1 cellular context compared by ENCODE assay signal in the genomic region with DNA sequence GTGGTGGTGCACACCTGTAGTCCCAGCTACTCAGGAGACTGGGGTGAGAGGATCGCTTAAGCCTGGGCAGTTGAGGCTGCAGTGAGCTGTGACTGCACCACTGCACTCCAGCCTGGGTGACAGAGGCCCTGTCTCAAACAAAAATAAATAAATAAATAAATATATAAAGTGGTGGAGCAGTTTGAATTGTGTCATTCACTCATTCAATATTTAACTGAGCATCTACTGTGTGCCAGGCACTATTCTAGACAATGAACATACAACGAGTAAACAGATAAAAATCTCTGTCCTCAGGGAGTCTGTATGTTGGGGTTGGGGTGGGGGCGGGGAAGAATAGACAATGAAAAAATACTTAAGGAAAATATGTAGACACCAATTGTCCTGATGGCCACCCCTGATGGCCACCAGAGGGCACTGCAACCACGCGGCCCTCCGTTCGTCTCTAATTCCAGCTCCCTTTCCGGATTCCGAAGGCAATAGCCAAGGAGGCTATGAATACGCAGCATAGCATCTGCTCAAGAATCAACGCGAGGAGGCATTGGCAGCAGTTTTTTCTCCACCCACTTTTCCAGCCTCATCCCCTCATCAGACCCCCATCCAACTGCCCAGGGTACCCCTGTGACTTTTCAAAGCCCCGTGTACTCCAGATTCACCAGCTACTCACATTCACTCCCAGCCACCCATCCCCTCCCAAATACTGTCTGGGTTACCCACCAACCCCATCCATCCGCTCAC.
A peak's percentile ranks its signal among the peaks of the same experiment; 100 is the strongest.
TF ChIP-seq lines count a peak whose summit lies in the region.

No MANE protein-coding gene starts in this region.

TF ChIP-seq in HEK293, 187 proteins besides CTCF, POLR2A, EP300 and RAD21 (continued from another document and continues in another):
- no peak for TF ChIP-seq EGR2 (tag by site-specific recombination; IDR thresholded peaks at IDR 0.05; ENCODE audit: low read depth)
- TF ChIP-seq ZNF473 (tag by site-specific recombination; IDR thresholded peaks at IDR 0.05) = no peak
- TF ChIP-seq, protein P1, sequence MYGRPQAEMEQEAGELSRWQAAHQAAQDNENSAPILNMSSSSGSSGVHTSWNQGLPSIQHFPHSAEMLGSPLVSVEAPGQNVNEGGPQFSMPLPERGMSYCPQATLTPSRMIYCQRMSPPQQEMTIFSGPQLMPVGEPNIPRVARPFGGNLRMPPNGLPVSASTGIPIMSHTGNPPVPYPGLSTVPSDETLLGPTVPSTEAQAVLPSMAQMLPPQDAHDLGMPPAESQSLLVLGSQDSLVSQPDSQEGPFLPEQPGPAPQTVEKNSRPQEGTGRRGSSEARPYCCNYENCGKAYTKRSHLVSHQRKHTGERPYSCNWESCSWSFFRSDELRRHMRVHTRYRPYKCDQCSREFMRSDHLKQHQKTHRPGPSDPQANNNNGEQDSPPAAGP (tag by site-specific recombination; IDR thresholded peaks at IDR 0.05) = peak; percentile 43; the same call in 1 of the 2 replicates
- TF ChIP-seq MEIS1 (CRISPR knock-in tag; IDR thresholded peaks at IDR 0.05; ENCODE audit: borderline replicate concordance) = no peak
- TF ChIP-seq SP3 (tag by site-specific recombination; IDR thresholded peaks at IDR 0.05) = no peak
- TF ChIP-seq ZNF10 (tag by site-specific recombination; IDR thresholded peaks at IDR 0.05) = no peak
- TF ChIP-seq, protein P2, sequence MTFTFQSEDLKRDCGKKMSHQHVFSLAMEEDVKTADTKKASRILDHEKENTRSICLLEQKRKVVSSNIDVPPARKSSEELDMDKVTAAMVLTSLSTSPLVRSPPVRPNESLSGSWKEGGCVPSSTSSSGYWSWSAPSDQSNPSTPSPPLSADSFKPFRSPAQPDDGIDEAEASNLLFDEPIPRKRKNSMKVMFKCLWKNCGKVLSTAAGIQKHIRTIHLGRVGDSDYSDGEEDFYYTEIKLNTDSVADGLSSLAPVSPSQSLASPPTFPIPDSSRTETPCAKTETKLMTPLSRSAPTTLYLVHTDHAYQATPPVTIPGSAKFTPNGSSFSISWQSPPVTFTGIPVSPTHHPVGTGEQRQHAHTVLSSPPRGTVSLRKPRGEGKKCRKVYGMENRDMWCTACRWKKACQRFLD (tag by site-specific recombination; IDR thresholded peaks at IDR 0.05) = no peak
- TF ChIP-seq MYNN (tag by site-specific recombination; IDR thresholded peaks at IDR 0.05; ENCODE audit: borderline replicate concordance) = no peak
- no peak for TF ChIP-seq ZNF2 (tag by site-specific recombination; IDR thresholded peaks at IDR 0.05)
- no peak for TF ChIP-seq ZSCAN4 (tag by site-specific recombination; IDR thresholded peaks at IDR 0.05)
- TF ChIP-seq ZNF670 (tag by site-specific recombination; IDR thresholded peaks at IDR 0.05; ENCODE audit: low read depth) = no peak
- 0 out of 2 replicates have a peak, but pooled peaks have one; percentile 30 for TF ChIP-seq ZEB2 (tag by site-specific recombination; IDR thresholded peaks at IDR 0.05)
- TF ChIP-seq BCL11A (tag by site-specific recombination; IDR thresholded peaks at IDR 0.05; ENCODE audit: low read depth) = no peak
- no peak for TF ChIP-seq ZNF830 (tag by site-specific recombination; IDR thresholded peaks at IDR 0.05; ENCODE audit: low read depth)
- TF ChIP-seq, protein P3, sequence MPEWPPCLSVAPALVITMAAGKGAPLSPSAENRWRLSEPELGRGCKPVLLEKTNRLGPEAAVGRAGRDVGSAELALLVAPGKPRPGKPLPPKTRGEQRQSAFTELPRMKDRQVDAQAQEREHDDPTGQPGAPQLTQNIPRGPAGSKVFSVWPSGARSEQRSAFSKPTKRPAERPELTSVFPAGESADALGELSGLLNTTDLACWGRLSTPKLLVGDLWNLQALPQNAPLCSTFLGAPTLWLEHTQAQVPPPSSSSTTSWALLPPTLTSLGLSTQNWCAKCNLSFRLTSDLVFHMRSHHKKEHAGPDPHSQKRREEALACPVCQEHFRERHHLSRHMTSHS (tag by site-specific recombination; IDR thresholded peaks at IDR 0.05) = no peak
- TF ChIP-seq SALL2 (tag by site-specific recombination; IDR thresholded peaks at IDR 0.05; ENCODE audit: borderline replicate concordance) = no peak
- no peak for TF ChIP-seq ZNF449 (tag by site-specific recombination; IDR thresholded peaks at IDR 0.05)
- no peak for TF ChIP-seq ZNF521 (tag by site-specific recombination; IDR thresholded peaks at IDR 0.05)
- TF ChIP-seq, protein P4, sequence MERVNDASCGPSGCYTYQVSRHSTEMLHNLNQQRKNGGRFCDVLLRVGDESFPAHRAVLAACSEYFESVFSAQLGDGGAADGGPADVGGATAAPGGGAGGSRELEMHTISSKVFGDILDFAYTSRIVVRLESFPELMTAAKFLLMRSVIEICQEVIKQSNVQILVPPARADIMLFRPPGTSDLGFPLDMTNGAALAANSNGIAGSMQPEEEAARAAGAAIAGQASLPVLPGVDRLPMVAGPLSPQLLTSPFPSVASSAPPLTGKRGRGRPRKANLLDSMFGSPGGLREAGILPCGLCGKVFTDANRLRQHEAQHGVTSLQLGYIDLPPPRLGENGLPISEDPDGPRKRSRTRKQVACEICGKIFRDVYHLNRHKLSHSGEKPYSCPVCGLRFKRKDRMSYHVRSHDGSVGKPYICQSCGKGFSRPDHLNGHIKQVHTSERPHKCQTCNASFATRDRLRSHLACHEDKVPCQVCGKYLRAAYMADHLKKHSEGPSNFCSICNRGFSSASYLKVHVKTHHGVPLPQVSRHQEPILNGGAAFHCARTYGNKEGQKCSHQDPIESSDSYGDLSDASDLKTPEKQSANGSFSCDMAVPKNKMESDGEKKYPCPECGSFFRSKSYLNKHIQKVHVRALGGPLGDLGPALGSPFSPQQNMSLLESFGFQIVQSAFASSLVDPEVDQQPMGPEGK (tag by site-specific recombination; IDR thresholded peaks at IDR 0.05) = no peak
- TF ChIP-seq, protein P5, sequence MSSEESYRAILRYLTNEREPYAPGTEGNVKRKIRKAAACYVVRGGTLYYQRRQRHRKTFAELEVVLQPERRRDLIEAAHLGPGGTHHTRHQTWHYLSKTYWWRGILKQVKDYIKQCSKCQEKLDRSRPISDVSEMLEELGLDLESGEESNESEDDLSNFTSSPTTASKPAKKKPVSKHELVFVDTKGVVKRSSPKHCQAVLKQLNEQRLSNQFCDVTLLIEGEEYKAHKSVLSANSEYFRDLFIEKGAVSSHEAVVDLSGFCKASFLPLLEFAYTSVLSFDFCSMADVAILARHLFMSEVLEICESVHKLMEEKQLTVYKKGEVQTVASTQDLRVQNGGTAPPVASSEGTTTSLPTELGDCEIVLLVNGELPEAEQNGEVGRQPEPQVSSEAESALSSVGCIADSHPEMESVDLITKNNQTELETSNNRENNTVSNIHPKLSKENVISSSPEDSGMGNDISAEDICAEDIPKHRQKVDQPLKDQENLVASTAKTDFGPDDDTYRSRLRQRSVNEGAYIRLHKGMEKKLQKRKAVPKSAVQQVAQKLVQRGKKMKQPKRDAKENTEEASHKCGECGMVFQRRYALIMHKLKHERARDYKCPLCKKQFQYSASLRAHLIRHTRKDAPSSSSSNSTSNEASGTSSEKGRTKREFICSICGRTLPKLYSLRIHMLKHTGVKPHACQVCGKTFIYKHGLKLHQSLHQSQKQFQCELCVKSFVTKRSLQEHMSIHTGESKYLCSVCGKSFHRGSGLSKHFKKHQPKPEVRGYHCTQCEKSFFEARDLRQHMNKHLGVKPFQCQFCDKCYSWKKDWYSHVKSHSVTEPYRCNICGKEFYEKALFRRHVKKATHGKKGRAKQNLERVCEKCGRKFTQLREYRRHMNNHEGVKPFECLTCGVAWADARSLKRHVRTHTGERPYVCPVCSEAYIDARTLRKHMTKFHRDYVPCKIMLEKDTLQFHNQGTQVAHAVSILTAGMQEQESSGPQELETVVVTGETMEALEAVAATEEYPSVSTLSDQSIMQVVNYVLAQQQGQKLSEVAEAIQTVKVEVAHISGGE (tag by site-specific recombination; conservative IDR thresholded peaks at IDR 0.05; ENCODE audit: low read depth) = no peak
- TF ChIP-seq HOXD13 (CRISPR knock-in tag; IDR thresholded peaks at IDR 0.05; ENCODE audit: borderline replicate concordance) = no peak
- no peak for TF ChIP-seq ZNF48 (tag by site-specific recombination; IDR thresholded peaks at IDR 0.05)
- no peak for TF ChIP-seq ZNF626 (tag by site-specific recombination; IDR thresholded peaks at IDR 0.05)
- TF ChIP-seq ZNF624 (tag by site-specific recombination; IDR thresholded peaks at IDR 0.05) = no peak
- TF ChIP-seq, protein P6, sequence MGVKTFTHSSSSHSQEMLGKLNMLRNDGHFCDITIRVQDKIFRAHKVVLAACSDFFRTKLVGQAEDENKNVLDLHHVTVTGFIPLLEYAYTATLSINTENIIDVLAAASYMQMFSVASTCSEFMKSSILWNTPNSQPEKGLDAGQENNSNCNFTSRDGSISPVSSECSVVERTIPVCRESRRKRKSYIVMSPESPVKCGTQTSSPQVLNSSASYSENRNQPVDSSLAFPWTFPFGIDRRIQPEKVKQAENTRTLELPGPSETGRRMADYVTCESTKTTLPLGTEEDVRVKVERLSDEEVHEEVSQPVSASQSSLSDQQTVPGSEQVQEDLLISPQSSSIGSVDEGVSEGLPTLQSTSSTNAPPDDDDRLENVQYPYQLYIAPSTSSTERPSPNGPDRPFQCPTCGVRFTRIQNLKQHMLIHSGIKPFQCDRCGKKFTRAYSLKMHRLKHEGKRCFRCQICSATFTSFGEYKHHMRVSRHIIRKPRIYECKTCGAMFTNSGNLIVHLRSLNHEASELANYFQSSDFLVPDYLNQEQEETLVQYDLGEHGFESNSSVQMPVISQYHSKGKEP (tag by site-specific recombination; IDR thresholded peaks at IDR 0.05) = no peak
- TF ChIP-seq ZNF423 (tag by site-specific recombination; IDR thresholded peaks at IDR 0.05) = no peak
- no peak for TF ChIP-seq ZNF223 (tag by site-specific recombination; IDR thresholded peaks at IDR 0.05)
- peak; percentile 78; the same call in 1 of the 2 replicates for TF ChIP-seq ZNF664 (tag by site-specific recombination; IDR thresholded peaks at IDR 0.05)
- TF ChIP-seq ZNF501 (tag by site-specific recombination; IDR thresholded peaks at IDR 0.05) = no peak
- TF ChIP-seq ZBTB26 (tag by site-specific recombination; optimal IDR thresholded peaks at IDR 0.05) = no peak
- no peak for TF ChIP-seq PRDM1 (tag by site-specific recombination; IDR thresholded peaks at IDR 0.05)
- TF ChIP-seq ZNF239 (tag by site-specific recombination; IDR thresholded peaks at IDR 0.05) = no peak
- TF ChIP-seq ZNF184 (tag by site-specific recombination; IDR thresholded peaks at IDR 0.05) = no peak
- no peak for TF ChIP-seq ZNF610 (tag by site-specific recombination; IDR thresholded peaks at IDR 0.05; ENCODE audit: borderline replicate concordance)
- no peak for TF ChIP-seq ZNF529 (tag by site-specific recombination; IDR thresholded peaks at IDR 0.05; ENCODE audit: insufficient replicate concordance)
- TF ChIP-seq AEBP2 (tag by site-specific recombination; IDR thresholded peaks at IDR 0.05; ENCODE audit: borderline replicate concordance) = no peak
- no peak for TF ChIP-seq ZNF133 (tag by site-specific recombination; IDR thresholded peaks at IDR 0.05)
- TF ChIP-seq ZSCAN23 (tag by site-specific recombination; IDR thresholded peaks at IDR 0.05) = no peak
- TF ChIP-seq ZNF132 (tag by site-specific recombination; IDR thresholded peaks at IDR 0.05; ENCODE audit: borderline replicate concordance) = no peak
- TF ChIP-seq ZNF112 (tag by site-specific recombination; IDR thresholded peaks at IDR 0.05) = no peak
- no peak for TF ChIP-seq ZNF157 (tag by site-specific recombination; IDR thresholded peaks at IDR 0.05)
- no peak for TF ChIP-seq ZNF549 (tag by site-specific recombination; IDR thresholded peaks at IDR 0.05)
